25 cellular contexts compared by ENCODE assay signal in genomic region chr12:127504874-127505273, GRCh38.
"Had no signal": no experiment of that assay in that cellular context is flagged by ENCODE, and none has a peak within 500 bp of the region (broad histone marks: within the 10 kb centered on the region; RNA-seq: fewer than 3 reads in every experiment).

No MANE protein-coding gene starts in this region.

- H3K79me2 ChIP-seq: parathyroid adenoma had no signal

- H3K27me3 ChIP-seq: neural progenitor cell, ovary, stomach, thyroid gland, tibial nerve, upper lobe of left lung, vagina had no signal

- DNase-seq: natural killer cell; occipital lobe; ovary; posterior cingulate gyrus; psoas muscle; right cardiac atrium; stimulated activated CD4-positive, alpha-beta T cell treated with anti-CD3 and anti-CD28 coated beads, Interleukin-15, amount 100 ng/mL, for 24 hours; stimulated activated CD4-positive, alpha-beta T cell treated with anti-CD3 and anti-CD28 coated beads, Interleukin-2, amount 100 ng/mL, for 24 hours; stimulated activated CD4-positive, alpha-beta T cell treated with anti-CD3 and anti-CD28 coated beads, Interleukin-2, amount 100 ng/mL, for 48 hours; stimulated activated CD4-positive, alpha-beta T cell treated with anti-CD3 and anti-CD28 coated beads, Interleukin-4, amount 100 ng/mL, for 24 hours; stimulated activated naive B cell treated with anti-CD40 and anti-IgM and Interleukin-4, amounts not matched to agents 10 μg/mL and 1 μg/mL and 100 μg/mL, for 72 hours; stimulated activated naive CD4-positive, alpha-beta T cell treated with Interleukin-2 at 50 U/mL for 16 hours; stomach; thyroid gland; trophoblast cell; upper lobe of left lung had no signal

- H3K27ac ChIP-seq: neural progenitor cell, ovary, parathyroid adenoma, psoas muscle, skin epidermis, stomach, thoracic aorta, thyroid gland, tibial nerve, upper lobe of left lung, vagina had no signal

- H3K9ac ChIP-seq: neural progenitor cell, parathyroid adenoma had no signal

- FAIRE-seq: urothelium cell line had no signal

- H2AFZ ChIP-seq: neural progenitor cell, parathyroid adenoma had no signal

- H3K4me2 ChIP-seq: neural progenitor cell had no signal

- H3K36me3 ChIP-seq: neural progenitor cell, ovary, stomach, thoracic aorta, thyroid gland, tibial nerve, upper lobe of left lung, vagina had no signal

- H3K9me3 ChIP-seq: ovary, psoas muscle, stomach, thoracic aorta, thyroid gland, tibial nerve, upper lobe of left lung, vagina had no signal

- H3K4me3 ChIP-seq: neural progenitor cell, ovary, psoas muscle, skin epidermis, stomach, thoracic aorta, thyroid gland, tibial nerve, upper lobe of left lung, vagina had no signal

- H3K4me1 ChIP-seq: neural progenitor cell, parathyroid adenoma, psoas muscle, stomach, thyroid gland, tibial nerve, upper lobe of left lung, vagina had no signal

- ATAC-seq: natural killer cell; psoas muscle; right cardiac atrium; sciatic nerve; stimulated activated effector memory CD8-positive, alpha-beta T cell treated with anti-CD3 and anti-CD28 coated beads, Interleukin-12 subunit alpha, Interleukin-12 subunit beta, amount 100 ng/mL, for 72 hours; stimulated activated naive B cell treated with anti-CD40 and anti-IgM and Interleukin-4, amounts not matched to agents 10 μg/mL and 1 μg/mL and 100 μg/mL, for 72 hours had no signal
